10 cellular contexts compared by ENCODE assay signal in the genomic region with DNA sequence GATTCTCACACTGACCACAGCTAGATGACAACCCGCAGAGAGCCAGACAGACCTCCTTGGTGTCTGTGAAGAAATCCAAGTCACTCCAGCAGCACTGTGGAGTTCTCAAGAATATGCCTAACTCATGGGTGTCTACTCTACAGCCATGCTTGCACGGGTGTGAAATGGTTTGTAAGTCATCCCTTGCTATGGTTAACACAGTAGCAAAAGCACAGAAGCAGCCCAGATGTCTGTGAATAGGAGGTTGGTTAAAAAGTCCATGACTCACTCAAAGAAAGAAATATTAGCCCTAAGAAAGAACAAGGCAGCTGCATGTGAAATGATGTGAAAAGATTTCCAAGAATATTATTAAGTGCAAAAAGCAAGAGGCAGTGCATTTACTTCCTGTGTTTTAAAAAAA. TPM values are rescaled to one million over a fixed set of nuclear protein-coding genes. Genes with fewer than 3 reads are reported as not detected.
DNase-seq lines count a peak whose midpoint lies in the region; ATAC-seq and TF ChIP-seq lines count a peak whose summit lies in the region.
"Had no signal": no experiment of that assay in that cellular context is flagged by ENCODE, and none has a peak within 500 bp of the region (broad histone marks: within the 10 kb centered on the region; RNA-seq: fewer than 3 reads in every experiment).

No MANE protein-coding gene starts in this region.

- H3K4me3 ChIP-seq in ascending aorta, result no peak overlapping the region
- H3K4me3 ChIP-seq: esophagus squamous epithelium had no signal

- ATAC-seq in sciatic nerve, result peak; percentile 53

- H3K9me3 ChIP-seq in ascending aorta, result no peaks in the 10 kb centered on the region
- H3K9me3 ChIP-seq: esophagus squamous epithelium had no signal

- DNase-seq in ELR (ENCODE audit: low read depth) (peak; percentile 37), ascending aorta (ENCODE audit: low spot score in 2 of 2) (no peak), cardiac septum (ENCODE audit: low spot score) (peak; percentile 14), sciatic nerve (ENCODE audit: low spot score) (no peak), NCI-H1092 (lab: John Stamatoyannopoulos, UW) (no peak), amniotic stem cell (lab: John Stamatoyannopoulos, UW) (no peak), GM20000 (ENCODE audit: low spot score) (no peak), NCI-H2081 treated with DMSO at 0.1 percent for 48 hours (lab: John Stamatoyannopoulos, UW) (no peak)
- DNase-seq: activated CD4-positive, alpha-beta T cell treated with anti-CD3 and anti-CD28 coated beads, Interleukin-2, amount 50 U/mL, for 1 hour; esophagus squamous epithelium had no signal

- H3K27me3 ChIP-seq in ascending aorta, result no peaks in the 10 kb centered on the region
- H3K27me3 ChIP-seq: esophagus squamous epithelium had no signal

- peaks cover 0 to 11% of the 10 kb centered on the region in 2 donors for H3K4me1 ChIP-seq in ascending aorta

- intact Hi-C loops in ascending aorta (cut with DNase I) (no loop called here), cardiac septum (cut with DNase I) (no loop called here), sciatic nerve (cut with DNase I) (no loop called here)

- TF ChIP-seq CTCF in ascending aorta (IDR thresholded peaks at IDR 0.05), result no peak
- no peak for TF ChIP-seq CTCF in GM20000 (IDR thresholded peaks at IDR 0.05; ENCODE audit: extremely low read depth, missing control alignments)

- no peaks in the 10 kb centered on the region for H3K36me3 ChIP-seq in ascending aorta
- H3K36me3 ChIP-seq: esophagus squamous epithelium had no signal

- H3K27ac ChIP-seq in ascending aorta, result peak overlapping the region; percentile 35 to 59
- H3K27ac ChIP-seq: esophagus squamous epithelium had no signal

RNA-seq across cellular contexts. Expression of a gene that starts 12.1 kb away (rescaled TPM):
- total RNA-seq in ascending aorta (36.8 TPM), cardiac septum (30.5 TPM), sciatic nerve (52.0 TPM)

Comparison
In these comparisons a context has a peak if more than half of its experiments do, and no peak if none do; other contexts are left out.
1. DNase-seq: peak in ELR (single experiment) and cardiac septum (single experiment); none in ascending aorta (0 of 2), sciatic nerve (single experiment), NCI-H1092 (single experiment), amniotic stem cell (single experiment), GM20000 (single experiment) and NCI-H2081 treated with DMSO at 0.1 percent for 48 hours (single experiment).